11 cellular contexts compared by ENCODE assay signal in the genomic region with DNA sequence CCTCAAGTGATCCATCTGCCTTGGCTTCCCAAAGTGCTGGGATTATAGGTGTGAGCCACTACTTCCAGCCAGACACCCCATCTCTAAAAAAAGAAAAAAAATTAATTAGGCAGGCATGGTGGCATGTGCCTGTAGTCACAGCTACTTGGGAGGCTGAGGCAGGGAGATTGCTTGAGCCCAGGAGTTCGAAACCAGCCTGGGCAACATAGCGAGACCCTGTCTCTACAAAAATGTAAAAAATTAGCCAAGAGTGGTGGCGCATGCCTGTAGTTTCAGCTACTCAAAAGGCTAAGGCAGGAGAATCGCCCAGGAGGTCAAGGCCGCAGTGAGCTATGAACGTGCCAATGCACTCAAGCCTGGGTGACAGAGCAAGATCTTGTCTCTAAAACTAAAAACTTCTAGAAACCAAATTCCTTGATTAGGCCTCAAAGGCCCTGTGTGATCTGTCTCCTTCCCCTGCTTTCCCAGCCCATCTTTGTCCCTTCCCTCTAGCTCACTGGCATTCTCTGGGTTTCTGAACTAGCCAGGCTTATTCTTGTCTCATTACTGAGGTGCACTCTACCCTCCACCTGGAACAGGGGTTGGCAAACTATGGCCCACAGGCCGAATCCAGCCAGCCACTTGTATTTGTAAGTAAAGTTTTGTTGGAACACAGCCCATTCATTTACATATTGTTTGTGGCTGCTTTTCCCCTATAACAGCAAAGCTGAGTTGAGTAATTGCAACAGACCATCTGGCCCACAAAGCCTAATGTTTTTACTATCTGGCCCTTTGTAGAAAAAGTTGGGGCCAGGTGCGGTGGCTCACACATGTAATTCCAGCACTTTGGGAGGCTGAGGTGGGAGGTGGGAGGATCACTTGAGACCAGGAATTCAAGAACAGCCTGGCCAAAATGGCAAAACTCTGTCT. TPM values are rescaled to one million over a fixed set of nuclear protein-coding genes. Genes with fewer than 3 reads are reported as not detected.
A peak's percentile ranks its signal among the peaks of the same experiment; 100 is the strongest.
DNase-seq lines count a peak whose midpoint lies in the region; ATAC-seq and TF ChIP-seq lines count a peak whose summit lies in the region.
"Had no signal": no experiment of that assay in that cellular context is flagged by ENCODE, and none has a peak within 500 bp of the region (broad histone marks: within the 10 kb centered on the region; RNA-seq: fewer than 3 reads in every experiment).

No MANE protein-coding gene starts in this region.

- H3K4me1 Mint-ChIP-seq in activated B cell treated with CpG ODN at 0.5 μM for 24 hours = peaks cover 55% of the 10 kb centered on the region
- H3K4me1 Mint-ChIP-seq in naive B cell = peaks cover 31 to 52% (median 34%) of the 10 kb centered on the region in 3 donors

- DNase-seq in DMS 273 treated with DMSO at 0.1 percent for 48 hours (lab: John Stamatoyannopoulos, UW) (peak; percentile 75), activated B cell treated with CpG ODN at 0.5 μM for 24 hours (no peak), naive B cell (no peak), HPDE6-E6E7 (ENCODE audit: extremely low spot score) (no peak), kidney tubule cell (ENCODE audit: low spot score) (no peak)
- DNase-seq: NCI-H146, substantia nigra had no signal

- ATAC-seq in activated B cell treated with CpG ODN at 0.5 μM for 24 hours (ENCODE audit: low read depth) (no peak), naive B cell (ENCODE audit: low read depth in 2 of 2) (no peak), GM21515 (IDR thresholded peaks at IDR 0.05; ENCODE audit: unreplicated experiment) (no peak)

- H3K27me3 Mint-ChIP-seq in activated B cell treated with CpG ODN at 0.5 μM for 24 hours (no peaks in the 10 kb centered on the region), naive B cell (no peaks in the 10 kb centered on the region)

- CTCF ChIA-PET in activated B cell treated with CpG ODN at 0.5 μM for 24 hours (lab: Charles Lee) = interaction anchor here (1.0 to 1.3 kb wide), 2 partner anchors 7 to 29 kb away, joined by 4 to 5 read pairs; no protein-coding TSS in a partner anchor

- no peak overlapping the region for H3K4me3 Mint-ChIP-seq in activated B cell treated with CpG ODN at 0.5 μM for 24 hours
- no peak overlapping the region for H3K4me3 Mint-ChIP-seq in naive B cell
- H3K4me3 Mint-ChIP-seq: T-helper 2 cell treated with Interferon-gamma antibody and Interleukin-4, amounts not matched to agents 5 μg/mL and 100 μg/mL, for 36 hours had no signal

- no peaks in the 10 kb centered on the region for H3K9me3 Mint-ChIP-seq in activated B cell treated with CpG ODN at 0.5 μM for 24 hours
- no peaks in the 10 kb centered on the region for H3K9me3 Mint-ChIP-seq in naive B cell
- H3K9me3 Mint-ChIP-seq: T-helper 2 cell treated with Interferon-gamma antibody and Interleukin-4, amounts not matched to agents 5 μg/mL and 100 μg/mL, for 36 hours had no signal

- no peak for TF ChIP-seq CTCF in activated B cell treated with CpG ODN at 0.5 μM for 24 hours (IDR thresholded peaks at IDR 0.05)

- intact Hi-C loops in activated B cell treated with CpG ODN at 0.5 μM for 24 hours (cut with micrococcal nuclease) = no loop called here

- POLR2A ChIA-PET in activated B cell treated with CpG ODN at 0.5 μM for 24 hours (lab: Charles Lee) = interaction anchor here (0.7 to 8.0 kb wide), 6 partner anchors 17 to 41 kb away, joined by 3 to 90 read pairs (median 20); a partner anchor contains a TSS

- no peak for TF ChIP-seq EP300 in Ishikawa (IDR thresholded peaks at IDR 0.05; ENCODE audit: borderline replicate concordance)

- TF ChIP-seq RAD21 in Ishikawa (IDR thresholded peaks at IDR 0.05; ENCODE audit: low read depth) = no peak

- peak overlapping the region; percentile 10 for H3K27ac Mint-ChIP-seq in activated B cell treated with CpG ODN at 0.5 μM for 24 hours
- H3K27ac Mint-ChIP-seq in naive B cell = peak overlapping the region in 5 of 6 donors; percentile 29 to 82 (median 67)
- H3K27ac Mint-ChIP-seq: T-helper 2 cell treated with Interferon-gamma antibody and Interleukin-4, amounts not matched to agents 5 μg/mL and 100 μg/mL, for 36 hours had no signal

- no peaks in the 10 kb centered on the region for H3K36me3 Mint-ChIP-seq in activated B cell treated with CpG ODN at 0.5 μM for 24 hours (ENCODE audit: low read depth)
- H3K36me3 Mint-ChIP-seq in naive B cell = no peaks in the 10 kb centered on the region

TF ChIP-seq in Ishikawa, 13 proteins besides CTCF, POLR2A, EP300 and RAD21:
- TF ChIP-seq, protein P1, sequence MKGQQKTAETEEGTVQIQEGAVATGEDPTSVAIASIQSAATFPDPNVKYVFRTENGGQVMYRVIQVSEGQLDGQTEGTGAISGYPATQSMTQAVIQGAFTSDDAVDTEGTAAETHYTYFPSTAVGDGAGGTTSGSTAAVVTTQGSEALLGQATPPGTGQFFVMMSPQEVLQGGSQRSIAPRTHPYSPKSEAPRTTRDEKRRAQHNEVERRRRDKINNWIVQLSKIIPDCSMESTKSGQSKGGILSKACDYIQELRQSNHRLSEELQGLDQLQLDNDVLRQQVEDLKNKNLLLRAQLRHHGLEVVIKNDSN (IDR thresholded peaks at IDR 0.05) = 0 out of 2 replicates have a peak, but pooled peaks have one; percentile 2
- TF ChIP-seq ZBTB7A (IDR thresholded peaks at IDR 0.05; ENCODE audit: low read depth) (no peak), CEBPB (IDR thresholded peaks at IDR 0.05) (0 out of 2 replicates have a peak, but pooled peaks have one; percentile 10), EGR1 (IDR thresholded peaks at IDR 0.05) (no peak), YY1 (IDR thresholded peaks at IDR 0.05; ENCODE audit: low read depth) (no peak), TEAD4 (IDR thresholded peaks at IDR 0.05) (no peak), FOXM1 (IDR thresholded peaks at IDR 0.05; ENCODE audit: borderline replicate concordance, low read depth) (no peak)
- TF ChIP-seq, protein P2, sequence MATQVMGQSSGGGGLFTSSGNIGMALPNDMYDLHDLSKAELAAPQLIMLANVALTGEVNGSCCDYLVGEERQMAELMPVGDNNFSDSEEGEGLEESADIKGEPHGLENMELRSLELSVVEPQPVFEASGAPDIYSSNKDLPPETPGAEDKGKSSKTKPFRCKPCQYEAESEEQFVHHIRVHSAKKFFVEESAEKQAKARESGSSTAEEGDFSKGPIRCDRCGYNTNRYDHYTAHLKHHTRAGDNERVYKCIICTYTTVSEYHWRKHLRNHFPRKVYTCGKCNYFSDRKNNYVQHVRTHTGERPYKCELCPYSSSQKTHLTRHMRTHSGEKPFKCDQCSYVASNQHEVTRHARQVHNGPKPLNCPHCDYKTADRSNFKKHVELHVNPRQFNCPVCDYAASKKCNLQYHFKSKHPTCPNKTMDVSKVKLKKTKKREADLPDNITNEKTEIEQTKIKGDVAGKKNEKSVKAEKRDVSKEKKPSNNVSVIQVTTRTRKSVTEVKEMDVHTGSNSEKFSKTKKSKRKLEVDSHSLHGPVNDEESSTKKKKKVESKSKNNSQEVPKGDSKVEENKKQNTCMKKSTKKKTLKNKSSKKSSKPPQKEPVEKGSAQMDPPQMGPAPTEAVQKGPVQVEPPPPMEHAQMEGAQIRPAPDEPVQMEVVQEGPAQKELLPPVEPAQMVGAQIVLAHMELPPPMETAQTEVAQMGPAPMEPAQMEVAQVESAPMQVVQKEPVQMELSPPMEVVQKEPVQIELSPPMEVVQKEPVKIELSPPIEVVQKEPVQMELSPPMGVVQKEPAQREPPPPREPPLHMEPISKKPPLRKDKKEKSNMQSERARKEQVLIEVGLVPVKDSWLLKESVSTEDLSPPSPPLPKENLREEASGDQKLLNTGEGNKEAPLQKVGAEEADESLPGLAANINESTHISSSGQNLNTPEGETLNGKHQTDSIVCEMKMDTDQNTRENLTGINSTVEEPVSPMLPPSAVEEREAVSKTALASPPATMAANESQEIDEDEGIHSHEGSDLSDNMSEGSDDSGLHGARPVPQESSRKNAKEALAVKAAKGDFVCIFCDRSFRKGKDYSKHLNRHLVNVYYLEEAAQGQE (IDR thresholded peaks at IDR 0.05; ENCODE audit: low read depth) = no peak
TF ChIP-seq in Ishikawa: peak in this region for 2.

RNA-seq across cellular contexts. Expression of a gene that starts 17.2 kb away (rescaled TPM):
- 107 and 126 TPM in 2 replicates for total RNA-seq in activated B cell treated with CpG ODN at 0.5 μM for 24 hours
- 10 to 100 TPM in 5 of 6 donors, 1 to 10 TPM in 1; 8.8 to 26.2 (median 18.9) TPM for polyA plus RNA-seq in naive B cell (ENCODE audit: low read depth in 6 of 6)

RNA-seq across cellular contexts. Expression of a gene that starts 18.6 kb away (rescaled TPM):
- 15.5 and 18.2 TPM in 2 replicates for total RNA-seq in activated B cell treated with CpG ODN at 0.5 μM for 24 hours
- 10 to 100 TPM; 21.0 to 31.9 (median 24.1) TPM for polyA plus RNA-seq in naive B cell (ENCODE audit: low read depth in 6 of 6)

RNA-seq across cellular contexts. Expression of a gene that starts 18.8 kb away (rescaled TPM):
- 115 TPM in 2 replicates for total RNA-seq in activated B cell treated with CpG ODN at 0.5 μM for 24 hours
- 10 to 100 TPM in 5 of 6 donors, 1 to 10 TPM in 1; 9.0 to 45.5 (median 25.4) TPM for polyA plus RNA-seq in naive B cell (ENCODE audit: low read depth in 6 of 6)

RNA-seq across cellular contexts. Expression of a gene that starts 54.6 kb away (rescaled TPM):
- total RNA-seq in activated B cell treated with CpG ODN at 0.5 μM for 24 hours = 0.88 and 1.1 TPM in 2 replicates
- polyA plus RNA-seq in naive B cell (ENCODE audit: low read depth in 6 of 6) = 1 to 10 TPM in 1 of 6 donors, not detected in 5; 1.2 TPM
- total RNA-seq: mononuclear cell had no signal
